In genomic region chr4:153260152-153260551, GRCh38 we compare ENCODE assay signal across 25 cellular contexts. TPM values are rescaled to one million over a fixed set of nuclear protein-coding genes. Genes with fewer than 3 reads are reported as not detected.
A peak's percentile ranks its signal among the peaks of the same experiment; 100 is the strongest.
DNase-seq lines count a peak whose midpoint lies in the region; ATAC-seq and TF ChIP-seq lines count a peak whose summit lies in the region.
"Had no signal": no experiment of that assay in that cellular context is flagged by ENCODE, and none has a peak within 500 bp of the region (broad histone marks: within the 10 kb centered on the region; RNA-seq: fewer than 3 reads in every experiment).

No MANE protein-coding gene starts in this region.

- H3K36me3 ChIP-seq in breast epithelium (no peaks in the 10 kb centered on the region), mammary epithelial cell (ENCODE audit: insufficient read depth, low read length) (no peaks in the 10 kb centered on the region), ectodermal cell (ENCODE audit: control insufficient read depth, insufficient read depth, low read length) (peaks cover 7% of the 10 kb centered on the region)
- H3K36me3 ChIP-seq: BLaER1 had no signal

- dilution Hi-C loops in mammary epithelial cell (cut with HindIII; ENCODE audit: low sequenced_read_pairs) = no loop called here

- H3K4me1 Mint-ChIP-seq in mesothelial cell of epicardium = peaks cover 16% of the 10 kb centered on the region

- peak overlapping the region; percentile 35 to 70 for H3K27ac ChIP-seq in breast epithelium
- H3K27ac ChIP-seq in mammary epithelial cell (ENCODE audit: insufficient read depth, low read depth, low read length) = no peak overlapping the region
- H3K27ac ChIP-seq in ectodermal cell (ENCODE audit: insufficient read depth, low read depth, low read length, poor library complexity, severe bottlenecking) = no peak overlapping the region
- H3K27ac ChIP-seq: BLaER1, epithelial cell of prostate, foreskin keratinocyte, psoas muscle had no signal

- in situ Hi-C loops in mammary epithelial cell (cut with MboI; ENCODE audit: low sequenced_read_pairs in 2 of 2) = no loop called here

- H2AFZ ChIP-seq in mammary epithelial cell (ENCODE audit: low read depth, low read length) = no peak overlapping the region

- ATAC-seq in GM18870 (IDR thresholded peaks at IDR 0.05; ENCODE audit: unreplicated experiment) = no peak
- ATAC-seq: psoas muscle had no signal

- TF ChIP-seq CTCF in breast epithelium (IDR thresholded peaks at IDR 0.05) (no peak), mammary epithelial cell (conservative IDR thresholded peaks at IDR 0.05 in 1 of 2, IDR thresholded peaks at IDR 0.05 in 1 of 2; ENCODE audit: extremely low read depth in 1 of 2, insufficient read depth in 1 of 2, low read depth in 1 of 2, low read length in 2 of 2) (no peak), mesothelial cell of epicardium (IDR thresholded peaks at IDR 0.05; ENCODE audit: unreplicated experiment) (no peak)

- H4K20me1 ChIP-seq in mammary epithelial cell (ENCODE audit: insufficient read depth, low read length) = no peaks in the 10 kb centered on the region
- H4K20me1 ChIP-seq: BLaER1 had no signal

- H3K9me3 ChIP-seq in breast epithelium = peaks cover 4 to 11% of the 10 kb centered on the region in 2 donors
- no peaks in the 10 kb centered on the region for H3K9me3 ChIP-seq in mammary epithelial cell (replicated peaks; ENCODE audit: insufficient read depth, low read length)
- H3K9me3 ChIP-seq in ectodermal cell (ENCODE audit: control insufficient read depth, low read length) = no peaks in the 10 kb centered on the region

- BruUV-seq in mammary epithelial cell (replicated peaks; lab: Mats Ljungman, UMichigan) = no TSS peak

- H3K4me2 ChIP-seq in mammary epithelial cell (ENCODE audit: insufficient read depth, low read depth, low read length) = no peak overlapping the region
- H3K4me2 ChIP-seq: BLaER1 had no signal

- no peak for TF ChIP-seq POLR2A in breast epithelium (IDR thresholded peaks at IDR 0.05)

- H3K9me3 Mint-ChIP-seq in mesothelial cell of epicardium = peaks cover 11% of the 10 kb centered on the region
- H3K9me3 Mint-ChIP-seq: stimulated activated naive CD8-positive, alpha-beta T cell treated with anti-CD3 and anti-CD28 coated beads, Interleukin-15, Interleukin-2, amounts not matched to agents 100 ng/mL and 50 ng/mL, for 24 hours had no signal

- CTCF ChIA-PET in mammary epithelial cell (lab: Charles Lee; ENCODE audit: low non-redundant PET) = no interaction called here

- H3K27me3 ChIP-seq in breast epithelium (no peaks in the 10 kb centered on the region), mammary epithelial cell (ENCODE audit: insufficient read depth, low read length) (no peaks in the 10 kb centered on the region), ectodermal cell (ENCODE audit: control insufficient read depth, insufficient read depth, low read length, poor library complexity, severe bottlenecking) (no peaks in the 10 kb centered on the region)
- H3K27me3 ChIP-seq: BLaER1, foreskin keratinocyte had no signal

- H3K79me2 ChIP-seq in mammary epithelial cell (ENCODE audit: insufficient read depth, low read length) = no peaks in the 10 kb centered on the region

- no peaks in the 10 kb centered on the region for H3K27me3 Mint-ChIP-seq in mesothelial cell of epicardium (ENCODE audit: low read depth)

- no peaks in the 10 kb centered on the region for H3K4me1 ChIP-seq in breast epithelium
- H3K4me1 ChIP-seq in mammary epithelial cell (ENCODE audit: insufficient read depth, low read length) = no peaks in the 10 kb centered on the region
- H3K4me1 ChIP-seq in ectodermal cell (ENCODE audit: control insufficient read depth, insufficient read depth, low read length) = peaks cover 23% of the 10 kb centered on the region
- H3K4me1 ChIP-seq: BLaER1, foreskin keratinocyte, psoas muscle had no signal

- no peak overlapping the region for H3K9ac ChIP-seq in mammary epithelial cell (ENCODE audit: insufficient read depth, low read length)
- H3K9ac ChIP-seq: BLaER1 had no signal

- H3K27ac Mint-ChIP-seq in mesothelial cell of epicardium = peak overlapping the region; percentile 86
- H3K27ac Mint-ChIP-seq: stimulated activated naive CD8-positive, alpha-beta T cell treated with anti-CD3 and anti-CD28 coated beads, Interleukin-15, Interleukin-2, amounts not matched to agents 100 ng/mL and 50 ng/mL, for 24 hours had no signal

- intact Hi-C loops in breast epithelium (cut with DNase I; ENCODE audit: low total_unique reads) (no loop called here), mammary epithelial cell (cut with micrococcal nuclease) (no loop called here)

- H3K4me3 ChIP-seq in breast epithelium = no peak overlapping the region
- no peak overlapping the region for H3K4me3 ChIP-seq in mammary epithelial cell (replicated peaks in 1 of 3; ENCODE audit: insufficient read depth in 1 of 3, low read depth in 2 of 3, low read length in 3 of 3)
- peak overlapping the region; percentile 66 for H3K4me3 ChIP-seq in ectodermal cell (ENCODE audit: insufficient read depth, low read depth, low read length)
- H3K4me3 ChIP-seq: BLaER1, psoas muscle, skin epidermis had no signal

- DNase-seq in breast epithelium (ENCODE audit: low spot score in 2 of 2) (no peak), mammary epithelial cell (no peak), mesothelial cell of epicardium (ENCODE audit: low spot score in 2 of 2, unreplicated experiment in 2 of 2) (no peak), NCI-H226 (no peak)
- DNase-seq in stimulated activated CD8-positive, alpha-beta memory T cell treated with anti-CD3 and anti-CD28 coated beads, Interleukin-4, amount 100 ng/mL, for 48 hours = no peak
- DNase-seq in activated CD8-positive, alpha-beta memory T cell treated with anti-CD3 and anti-CD28 coated beads for 24 hours = no peak
- DNase-seq: 8988T; activated CD4-positive, alpha-beta T cell treated with anti-CD3 and anti-CD28 coated beads for 1 hour; Calu3; foreskin keratinocyte; KG1; left cardiac atrium; midbrain; MV-4-11; NCI-H1694 treated with DMSO at 0.1 percent for 48 hours; NCI-H774; psoas muscle; stimulated activated CD4-positive, alpha-beta T cell treated with anti-CD3 and anti-CD28 coated beads, Interleukin-2, amount 100 ng/mL, for 24 hours; trophoblast cell had no signal

- 43% methylated on average over 3 of the region's 3 CpGs for WGBS in mammary epithelial cell (ENCODE audit: low coverage, missing lambda C conversion rate)
- WGBS in ectodermal cell, 2 experiments = 36% methylated on average over 2 of the region's 3 CpGs; no CpG with 5 or more reads in 1 of the 2 experiments

- H3K36me3 Mint-ChIP-seq in mesothelial cell of epicardium = peaks cover 13% of the 10 kb centered on the region

- H3K4me3 Mint-ChIP-seq in mesothelial cell of epicardium = no peak overlapping the region
- H3K4me3 Mint-ChIP-seq: stimulated activated naive CD8-positive, alpha-beta T cell treated with anti-CD3 and anti-CD28 coated beads, Interleukin-15, Interleukin-2, amounts not matched to agents 100 ng/mL and 50 ng/mL, for 24 hours had no signal

RNA-seq across cellular contexts. Expression of gene TRIM2, which starts 55.9 kb away (rescaled TPM):
- total RNA-seq in breast epithelium (100 to 1,000 TPM in 1 of 3 donors, 10 to 100 TPM in 2; 26.7 to 109 (median 52.4) TPM), mammary epithelial cell (10 to 100 TPM; 19.5 to 65.2 TPM), mesothelial cell of epicardium (47.3 to 50.1 TPM (median 48.8 TPM) in 3 replicates)
- polyA plus RNA-seq in mammary epithelial cell = 11.0 TPM
- 31.4 TPM for polyA minus RNA-seq in mammary epithelial cell
- polyA plus RNA-seq in ectodermal cell (2013, experiment 1 of 4) = 73.0 TPM
- polyA plus RNA-seq in ectodermal cell (2013, experiment 2 of 4) = 74.3 TPM
- polyA plus RNA-seq in ectodermal cell (2013, experiment 3 of 4) = 61.4 TPM
- polyA plus RNA-seq in ectodermal cell (2013, experiment 4 of 4) = 65.9 TPM

Comparison
In these comparisons a context has a peak if more than half of its experiments do, and no peak if none do; other contexts are left out.
1. H3K27ac ChIP-seq: peak in breast epithelium (2 of 2); none in mammary epithelial cell (single experiment) and ectodermal cell (single experiment).